Comparison of ENCODE assay signal across 8 cellular contexts in the genomic region with DNA sequence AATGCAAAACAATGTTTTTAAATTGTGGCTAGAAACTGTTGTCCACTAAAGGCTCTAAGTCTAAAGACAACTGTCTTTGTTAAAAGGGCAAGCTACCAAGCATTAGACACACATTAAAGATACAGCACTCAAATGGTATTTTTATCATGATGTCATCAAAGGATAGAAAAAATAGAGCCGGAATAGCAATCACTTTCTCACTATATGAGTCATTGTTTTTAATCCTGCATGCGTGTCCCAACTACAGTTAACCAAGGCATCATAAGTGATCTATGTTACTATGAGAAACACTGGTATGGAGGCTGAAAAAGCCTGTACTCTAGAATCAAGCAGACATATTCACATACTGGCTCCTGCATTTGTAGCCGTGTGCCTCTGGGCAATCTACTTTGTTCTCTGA. TPM values are rescaled to one million over a fixed set of nuclear protein-coding genes. Genes with fewer than 3 reads are reported as not detected.
DNase-seq lines count a peak whose midpoint lies in the region; ATAC-seq and TF ChIP-seq lines count a peak whose summit lies in the region.

No MANE protein-coding gene starts in this region.

- no peak overlapping the region for H3K27ac Mint-ChIP-seq in GM23338

- H3K4me3 Mint-ChIP-seq in GM23338, result no peak overlapping the region; the same call in 2 of the 3 replicates

- peaks cover 23% of the 10 kb centered on the region for H3K4me1 ChIP-seq in GM23338 (ENCODE audit: insufficient read depth)
- H3K4me1 ChIP-seq in fibroblast of lung (ENCODE audit: control insufficient read depth, extremely low read depth, insufficient read depth, low read length), result peaks cover 10% of the 10 kb centered on the region
- peaks cover 27% of the 10 kb centered on the region for H3K4me1 ChIP-seq in skeletal muscle satellite cell (ENCODE audit: control insufficient read depth, insufficient read depth, low read length)

- peak overlapping the region; percentile 90; the same call in 1 of the 2 replicates for H2AFZ ChIP-seq in GM23338
- no peak overlapping the region for H2AFZ ChIP-seq in fibroblast of lung (ENCODE audit: low read length)

- ATAC-seq in GM23338, result no peak

- H3K36me3 Mint-ChIP-seq in GM23338 (ENCODE audit: low read depth), result peaks cover 12% of the 10 kb centered on the region; the same call in 2 of the 3 replicates

- peaks cover 27% of the 10 kb centered on the region for H3K4me1 Mint-ChIP-seq in GM23338

- H3K4me2 ChIP-seq in GM23338, result peak overlapping the region; percentile 85
- peak overlapping the region; percentile 84 for H3K4me2 ChIP-seq in fibroblast of lung (ENCODE audit: extremely low read depth, insufficient read depth, low read length)
- H3K4me2 ChIP-seq in skeletal muscle satellite cell (ENCODE audit: low read length), result peak overlapping the region; percentile 86

- H3K27ac ChIP-seq in GM23338 (ENCODE audit: low read depth) (peak overlapping the region; percentile 96; the same call in 1 of the 2 replicates), fibroblast of lung (ENCODE audit: insufficient read depth, low read length) (peak overlapping the region; percentile 91)

- no peaks in the 10 kb centered on the region for H3K9me2 ChIP-seq in GM23338 (ENCODE audit: insufficient read depth)

- TF ChIP-seq CTCF in GM23338 (conservative IDR thresholded peaks at IDR 0.05; ENCODE audit: low read depth in 2 of 2), result no peak
- TF ChIP-seq CTCF in fibroblast of lung (conservative IDR thresholded peaks at IDR 0.05 in 1 of 2, IDR thresholded peaks at IDR 0.05 in 1 of 2; ENCODE audit: low read depth in 1 of 2, low read length in 2 of 2), result no peak

- H3K27me3 Mint-ChIP-seq in GM23338 (ENCODE audit: insufficient read depth, low read depth, poor library complexity), result peaks cover 4% of the 10 kb centered on the region

- no peaks in the 10 kb centered on the region for H3K9me3 ChIP-seq in fibroblast of lung (ENCODE audit: control insufficient read depth, insufficient read depth, low read depth, low read length)
- H3K9me3 ChIP-seq in skeletal muscle satellite cell (replicated peaks; ENCODE audit: low read length), result no peaks in the 10 kb centered on the region

- peak overlapping the region; percentile 53 for H3K4me3 ChIP-seq in GM23338
- no peak overlapping the region for H3K4me3 ChIP-seq in fibroblast of lung (replicated peaks in 1 of 4; ENCODE audit: control extremely low read depth in 1 of 4, insufficient read depth in 1 of 4, low read depth in 3 of 4, low read length in 4 of 4)
- H3K4me3 ChIP-seq in skeletal muscle satellite cell (ENCODE audit: low read length), result no peak overlapping the region

- H3F3A ChIP-seq in GM23338 (replicated peaks; ENCODE audit: low read depth), result no peaks in the 10 kb centered on the region

- DNase-seq in GM23338 (ENCODE audit: low spot score) (no peak), RPMI7951 (ENCODE audit: low read depth) (peak; percentile 79), fibroblast of lung (ENCODE audit: low read depth in 2 of 2) (peak; percentile 95), NCI-H524 treated with DMSO at 0.1 percent for 48 hours (lab: John Stamatoyannopoulos, UW) (no peak), cerebellar cortex (ENCODE audit: low spot score) (no peak), NCI-H2196 treated with DMSO at 0.1 percent for 48 hours (lab: John Stamatoyannopoulos, UW; ENCODE audit: unreplicated experiment) (no peak), COLO668 (lab: John Stamatoyannopoulos, UW; ENCODE audit: unreplicated experiment) (no peak)

- H3K27me3 ChIP-seq in GM23338 (ENCODE audit: insufficient read depth), result no peaks in the 10 kb centered on the region
- H3K27me3 ChIP-seq in fibroblast of lung (ENCODE audit: control insufficient read depth, insufficient read depth, low read length), result no peaks in the 10 kb centered on the region
- no peaks in the 10 kb centered on the region for H3K27me3 ChIP-seq in skeletal muscle satellite cell (ENCODE audit: control insufficient read depth, insufficient read depth, low read length)

- H3K9me3 Mint-ChIP-seq in GM23338, result peaks cover 16% of the 10 kb centered on the region

- peaks cover 25% of the 10 kb centered on the region for H3K79me2 ChIP-seq in GM23338 (replicated peaks; ENCODE audit: insufficient read depth)
- H3K79me2 ChIP-seq in fibroblast of lung (ENCODE audit: control insufficient read depth, insufficient read depth, low read length), result peaks cover 25% of the 10 kb centered on the region

- H3K36me3 ChIP-seq in GM23338 (ENCODE audit: insufficient read depth) (no peaks in the 10 kb centered on the region), fibroblast of lung (ENCODE audit: control insufficient read depth, insufficient read depth, low read length) (no peaks in the 10 kb centered on the region), skeletal muscle satellite cell (ENCODE audit: insufficient read depth, low read length) (no peaks in the 10 kb centered on the region)

- H3K9ac ChIP-seq in fibroblast of lung (ENCODE audit: insufficient read depth, low read length), result no peak overlapping the region
- H3K9ac ChIP-seq in skeletal muscle satellite cell (ENCODE audit: low read depth, low read length), result peak overlapping the region; percentile 91

- 0 out of 2 replicates have a peak, but pooled peaks cover 2% of the 10 kb centered on the region for H4K20me1 ChIP-seq in GM23338 (replicated peaks; ENCODE audit: insufficient read depth)
- peaks cover 2% of the 10 kb centered on the region for H4K20me1 ChIP-seq in fibroblast of lung (ENCODE audit: control insufficient read depth, extremely low read depth, insufficient read depth, low read length)

TF ChIP-seq in GM23338, 12 proteins besides CTCF, POLR2A, EP300 and RAD21 (continues in another document):
- TF ChIP-seq, protein P1, sequence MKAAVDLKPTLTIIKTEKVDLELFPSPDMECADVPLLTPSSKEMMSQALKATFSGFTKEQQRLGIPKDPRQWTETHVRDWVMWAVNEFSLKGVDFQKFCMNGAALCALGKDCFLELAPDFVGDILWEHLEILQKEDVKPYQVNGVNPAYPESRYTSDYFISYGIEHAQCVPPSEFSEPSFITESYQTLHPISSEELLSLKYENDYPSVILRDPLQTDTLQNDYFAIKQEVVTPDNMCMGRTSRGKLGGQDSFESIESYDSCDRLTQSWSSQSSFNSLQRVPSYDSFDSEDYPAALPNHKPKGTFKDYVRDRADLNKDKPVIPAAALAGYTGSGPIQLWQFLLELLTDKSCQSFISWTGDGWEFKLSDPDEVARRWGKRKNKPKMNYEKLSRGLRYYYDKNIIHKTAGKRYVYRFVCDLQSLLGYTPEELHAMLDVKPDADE (IDR thresholded peaks at IDR 0.05), result no peak

RNA-seq across cellular contexts. Expression of a gene that starts 1.9 kb away (rescaled TPM):
- total RNA-seq in GM23338 (2014; rRNA removed; shearing (Covaris generic)), result 62.5 and 65.3 TPM in 2 replicates
- polyA plus RNA-seq in GM23338 (2016; fragmentation: Nextera tagmentation; extraction: Ambion mirVana), result 30.3 and 31.5 TPM in 2 replicates
- 50.0 and 55.8 TPM in 2 replicates for total RNA-seq in RPMI7951 (2014; rRNA removed; shearing (Covaris generic))
- 74.5 and 82.7 TPM in 2 replicates for total RNA-seq in fibroblast of lung
- polyA plus RNA-seq in fibroblast of lung, result 78.4 and 107 TPM in 2 replicates
- polyA plus RNA-seq in fibroblast of lung (2012), result 50.3 and 64.0 TPM in 2 replicates
- polyA minus RNA-seq in fibroblast of lung (ENCODE audit: low replicate concordance), result 28.8 and 31.7 TPM in 2 replicates
- total RNA-seq in skeletal muscle satellite cell (2012; rRNA removed), result 61.4 and 69.5 TPM in 2 replicates

Comparison
In these comparisons a context has a peak if more than half of its experiments do, and no peak if none do; other contexts are left out.
1. DNase-seq: peak in RPMI7951 (single experiment) and fibroblast of lung (2 of 2); none in GM23338 (single experiment), NCI-H524 treated with DMSO at 0.1 percent for 48 hours (single experiment), cerebellar cortex (single experiment), NCI-H2196 treated with DMSO at 0.1 percent for 48 hours (single experiment) and COLO668 (single experiment).
2. Peak in every context shown above with its lines, with median percentiles within 50 percentile points of each other: H3K4me2 ChIP-seq.